ENCODE assay signal across 21 cellular contexts in the genomic region with DNA sequence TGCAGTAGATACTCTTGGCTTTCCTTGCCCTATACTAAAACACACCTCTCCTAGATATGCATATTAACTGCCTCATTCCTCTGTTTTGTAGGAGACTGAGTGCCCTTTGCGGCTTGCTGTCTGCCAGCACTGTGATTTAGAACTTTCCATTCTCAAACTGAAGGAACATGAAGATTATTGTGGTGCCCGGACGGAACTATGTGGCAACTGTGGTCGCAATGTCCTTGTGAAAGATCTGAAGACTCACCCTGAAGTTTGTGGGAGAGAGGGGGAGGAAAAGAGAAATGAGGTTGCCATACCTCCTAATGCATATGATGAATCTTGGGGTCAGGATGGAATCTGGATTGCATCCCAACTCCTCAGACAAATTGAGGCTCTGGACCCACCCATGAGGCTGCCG. TPM values are rescaled to one million over a fixed set of nuclear protein-coding genes. Genes with fewer than 3 reads are reported as not detected.
DNase-seq lines count a peak whose midpoint lies in the region; ATAC-seq lines count a peak whose summit lies in the region.
"Had no signal": no experiment of that assay in that cellular context is flagged by ENCODE, and none has a peak within 500 bp of the region (broad histone marks: within the 10 kb centered on the region; RNA-seq: fewer than 3 reads in every experiment).

No MANE protein-coding gene starts in this region.

- no peak overlapping the region for H3K4me3 ChIP-seq in SJCRH30
- H3K4me3 ChIP-seq: lung, SJSA1, thoracic aorta had no signal

- no peaks in the 10 kb centered on the region for H3K27me3 Mint-ChIP-seq in activated naive CD4-positive, alpha-beta T cell treated with anti-CD3 and anti-CD28 coated beads, Interleukin-2, amount 10 ng/mL, durations not matched to agents 7 days and 5 days
- no peaks in the 10 kb centered on the region for H3K27me3 Mint-ChIP-seq in effector memory CD8-positive, alpha-beta T cell

- H3K36me3 ChIP-seq in SJCRH30: peaks cover 34% of the 10 kb centered on the region

- CTCF ChIA-PET in activated naive CD4-positive, alpha-beta T cell treated with anti-CD3 and anti-CD28 coated beads, Interleukin-2, amount 10 ng/mL, durations not matched to agents 7 days and 5 days (lab: Charles Lee): interaction anchor here (1.2 kb wide), 1 partner anchor 120 kb away, joined by 3 read pairs; no protein-coding TSS in a partner anchor

- DNase-seq in activated naive CD4-positive, alpha-beta T cell treated with anti-CD3 and anti-CD28 coated beads, Interleukin-2, amount 10 ng/mL, durations not matched to agents 7 days and 5 days: no peak
- no peak for DNase-seq in activated naive CD4-positive, alpha-beta T cell (lab: John Stamatoyannopoulos, UW)
- DNase-seq in SKM-1 (lab: John Stamatoyannopoulos, UW; ENCODE audit: unreplicated experiment): peak; percentile 5
- no peak for DNase-seq in effector memory CD8-positive, alpha-beta T cell
- DNase-seq in ureter (ENCODE audit: low spot score): peak; percentile 20
- DNase-seq in COR-L47 (lab: John Stamatoyannopoulos, UW): no peak
- no peak for DNase-seq in effector CD8-positive, alpha-beta T cell (lab: John Stamatoyannopoulos, UW)
- DNase-seq in SJCRH30: no peak
- DNase-seq: ACHN; activated CD4-positive, alpha-beta T cell treated with anti-CD3 and anti-CD28 coated beads for 48 hours; central memory CD4-positive, alpha-beta T cell; DMS79; NCI-H1105 treated with DMSO at 0.1 percent for 48 hours; NCI-H2107; NCI-H524 treated with DMSO at 0.1 percent for 48 hours; posterior cingulate gyrus had no signal

- H3K27ac ChIP-seq in SJCRH30: no peak overlapping the region
- H3K27ac ChIP-seq: C4-2B, KMS-11, SJSA1, thoracic aorta had no signal

- no peaks in the 10 kb centered on the region for H3K9me3 ChIP-seq in SJCRH30 (replicated peaks)
- H3K9me3 ChIP-seq: SJSA1, thoracic aorta had no signal

- peak overlapping the region; percentile 0 for H3K27ac Mint-ChIP-seq in activated naive CD4-positive, alpha-beta T cell treated with anti-CD3 and anti-CD28 coated beads, Interleukin-2, amount 10 ng/mL, durations not matched to agents 7 days and 5 days
- H3K27ac Mint-ChIP-seq in effector memory CD8-positive, alpha-beta T cell: peak overlapping the region; percentile 74 to 75

- H3K27me3 ChIP-seq in SJCRH30: no peaks in the 10 kb centered on the region
- H3K27me3 ChIP-seq: SJSA1 had no signal

- peaks cover 44% of the 10 kb centered on the region for H3K36me3 Mint-ChIP-seq in activated naive CD4-positive, alpha-beta T cell treated with anti-CD3 and anti-CD28 coated beads, Interleukin-2, amount 10 ng/mL, durations not matched to agents 7 days and 5 days
- peaks cover 82% of the 10 kb centered on the region for H3K36me3 Mint-ChIP-seq in effector memory CD8-positive, alpha-beta T cell (ENCODE audit: insufficient read depth)

- no peaks in the 10 kb centered on the region for H3K9me3 Mint-ChIP-seq in activated naive CD4-positive, alpha-beta T cell treated with anti-CD3 and anti-CD28 coated beads, Interleukin-2, amount 10 ng/mL, durations not matched to agents 7 days and 5 days
- no peaks in the 10 kb centered on the region for H3K9me3 Mint-ChIP-seq in effector memory CD8-positive, alpha-beta T cell

- no peak overlapping the region for H3K4me3 Mint-ChIP-seq in activated naive CD4-positive, alpha-beta T cell treated with anti-CD3 and anti-CD28 coated beads, Interleukin-2, amount 10 ng/mL, durations not matched to agents 7 days and 5 days
- H3K4me3 Mint-ChIP-seq in effector memory CD8-positive, alpha-beta T cell: no peak overlapping the region

- ATAC-seq in effector memory CD8-positive, alpha-beta T cell (replicated peaks): no peak

- no peaks in the 10 kb centered on the region for H3K4me1 ChIP-seq in SJCRH30
- H3K4me1 ChIP-seq: SJSA1 had no signal

- H3K4me1 Mint-ChIP-seq in activated naive CD4-positive, alpha-beta T cell treated with anti-CD3 and anti-CD28 coated beads, Interleukin-2, amount 10 ng/mL, durations not matched to agents 7 days and 5 days: peaks cover 3% of the 10 kb centered on the region
- no peaks in the 10 kb centered on the region for H3K4me1 Mint-ChIP-seq in effector memory CD8-positive, alpha-beta T cell (ENCODE audit: low read depth in 2 of 2)

RNA-seq across cellular contexts. Expression of a gene that starts 15.4 kb away (rescaled TPM):
- 37.0 TPM for total RNA-seq in ureter
- total RNA-seq in SJCRH30 (2014; rRNA removed; shearing (Covaris generic)): 23.0 and 23.5 TPM in 2 replicates

RNA-seq across cellular contexts. Expression of a gene that starts 32.1 kb away (rescaled TPM):
- total RNA-seq in ureter: 60.0 TPM
- total RNA-seq in SJCRH30 (2014; rRNA removed; shearing (Covaris generic)): 25.7 and 31.1 TPM in 2 replicates

Comparison
In these comparisons a context has a peak if more than half of its experiments do, and no peak if none do; other contexts are left out.
1. DNase-seq: peak in SKM-1 (single experiment) and ureter (single experiment); none in activated naive CD4-positive, alpha-beta T cell treated with anti-CD3 and anti-CD28 coated beads, Interleukin-2, amount 10 ng/mL, durations not matched to agents 7 days and 5 days (single experiment), activated naive CD4-positive, alpha-beta T cell (0 of 4), effector memory CD8-positive, alpha-beta T cell (0 of 3), COR-L47 (single experiment), effector CD8-positive, alpha-beta T cell (single experiment) and SJCRH30 (0 of 2).